Comparison of ENCODE assay signal across 12 cellular contexts in genomic region chr11:112318193-112318592, GRCh38. TPM values are rescaled to one million over a fixed set of nuclear protein-coding genes. Genes with fewer than 3 reads are reported as not detected.
DNase-seq lines count a peak whose midpoint lies in the region; ATAC-seq and TF ChIP-seq lines count a peak whose summit lies in the region.
"Had no signal": no experiment of that assay in that cellular context is flagged by ENCODE, and none has a peak within 500 bp of the region (broad histone marks: within the 10 kb centered on the region; RNA-seq: fewer than 3 reads in every experiment).

No MANE protein-coding gene starts in this region.

- POLR2A ChIA-PET in PC-9 (lab: Charles Lee; ENCODE audit: unreplicated experiment) = no interaction called here

- peak overlapping the region; percentile 35; the same call in 1 of the 2 replicates for H3K27ac ChIP-seq in C4-2B
- peak overlapping the region; percentile 51 for H3K27ac ChIP-seq in PC-9
- peak overlapping the region; percentile 15 for H3K27ac ChIP-seq in epithelial cell of prostate
- H3K27ac ChIP-seq: neutrophil had no signal

- H3K4me3 Mint-ChIP-seq in activated naive CD8-positive, alpha-beta T cell treated with anti-CD3 and anti-CD28 coated beads for 36 hours = no peak overlapping the region
- H3K4me3 Mint-ChIP-seq: activated naive CD8-positive, alpha-beta T cell treated with anti-CD3 and anti-CD28 coated beads, Interleukin-2, amount 50 U/mL, for 24 hours had no signal

- H4K20me1 ChIP-seq in PC-9 (ENCODE audit: insufficient read depth) = no peaks in the 10 kb centered on the region

- peaks cover 32% of the 10 kb centered on the region for H3F3A ChIP-seq in PC-9 (ENCODE audit: insufficient read depth, low read depth)

- no peaks in the 10 kb centered on the region for H3K36me3 ChIP-seq in PC-9 (ENCODE audit: low read depth)
- H3K36me3 ChIP-seq: neutrophil had no signal

- no peak for ATAC-seq in HG02938 (IDR thresholded peaks at IDR 0.05; ENCODE audit: unreplicated experiment)
- ATAC-seq in GM18511 (IDR thresholded peaks at IDR 0.05; ENCODE audit: unreplicated experiment) = no peak
- ATAC-seq: activated naive CD8-positive, alpha-beta T cell treated with anti-CD3 and anti-CD28 coated beads, Interleukin-2, amount 50 U/mL, for 24 hours had no signal

- BruUV-seq in PC-9 (replicated peaks; lab: Mats Ljungman, UMichigan) = no TSS peak

- H3K36me3 Mint-ChIP-seq in activated naive CD8-positive, alpha-beta T cell treated with anti-CD3 and anti-CD28 coated beads for 36 hours = no peaks in the 10 kb centered on the region

- no peak overlapping the region for H3K27ac Mint-ChIP-seq in activated naive CD8-positive, alpha-beta T cell treated with anti-CD3 and anti-CD28 coated beads for 36 hours
- H3K27ac Mint-ChIP-seq: activated naive CD8-positive, alpha-beta T cell treated with anti-CD3 and anti-CD28 coated beads, Interleukin-2, amount 50 U/mL, for 24 hours had no signal

- H3K4me3 ChIP-seq in PC-9 = no peak overlapping the region

- no peaks in the 10 kb centered on the region for H3K9me2 ChIP-seq in PC-9 (ENCODE audit: insufficient read depth)

- intact Hi-C loops in PC-9 (cut with micrococcal nuclease; ENCODE audit: unreplicated experiment) = no loop called here

- no peaks in the 10 kb centered on the region for H3K79me2 ChIP-seq in PC-9 (ENCODE audit: low read depth)

- no peaks in the 10 kb centered on the region for H3K9me3 Mint-ChIP-seq in activated naive CD8-positive, alpha-beta T cell treated with anti-CD3 and anti-CD28 coated beads for 36 hours
- H3K9me3 Mint-ChIP-seq: activated naive CD8-positive, alpha-beta T cell treated with anti-CD3 and anti-CD28 coated beads, Interleukin-2, amount 50 U/mL, for 24 hours had no signal

- TF ChIP-seq CTCF in C4-2B (conservative IDR thresholded peaks at IDR 0.05) (no peak), PC-9 (conservative IDR thresholded peaks at IDR 0.05) (no peak)

- peaks cover 46% of the 10 kb centered on the region for H3K4me1 ChIP-seq in PC-9 (replicated peaks; ENCODE audit: insufficient read depth)

- H2AFZ ChIP-seq in PC-9 = no peak overlapping the region

- H3K27me3 ChIP-seq in PC-9 (ENCODE audit: insufficient read depth, low read depth) = no peaks in the 10 kb centered on the region
- H3K27me3 ChIP-seq: neutrophil had no signal

- H3K27me3 Mint-ChIP-seq in activated naive CD8-positive, alpha-beta T cell treated with anti-CD3 and anti-CD28 coated beads for 36 hours = no peaks in the 10 kb centered on the region
- H3K27me3 Mint-ChIP-seq: activated naive CD8-positive, alpha-beta T cell treated with anti-CD3 and anti-CD28 coated beads, Interleukin-2, amount 50 U/mL, for 24 hours had no signal

- H3K4me2 ChIP-seq in PC-9 = 0 out of 2 replicates have a peak overlapping the region, but pooled peaks have one; percentile 4

- H3K4me1 Mint-ChIP-seq in activated naive CD8-positive, alpha-beta T cell treated with anti-CD3 and anti-CD28 coated beads for 36 hours = peaks cover 16% of the 10 kb centered on the region

- H3K9me3 ChIP-seq in PC-9 (ENCODE audit: insufficient read depth, low read depth) = no peaks in the 10 kb centered on the region; the same call in 1 of the 2 replicates
- H3K9me3 ChIP-seq: neutrophil had no signal

- DNase-seq in PC-9 (peak in 1 of 2 experiments; percentile 83), epithelial cell of prostate (ENCODE audit: low read depth, low spot score) (peak; percentile 70), pulmonary artery endothelial cell (ENCODE audit: low read depth, low spot score) (peak; percentile 68), SKM-1 treated with dmso at 0.1 percent for 144 hours (lab: John Stamatoyannopoulos, UW; ENCODE audit: unreplicated experiment) (no peak)
- DNase-seq in activated naive CD8-positive, alpha-beta T cell treated with anti-CD3 and anti-CD28 coated beads for 36 hours = no peak
- DNase-seq: activated CD4-positive, alpha-beta T cell treated with anti-CD3 and anti-CD28 coated beads for 1 hour; activated naive CD8-positive, alpha-beta T cell treated with anti-CD3 and anti-CD28 coated beads, Interleukin-2, amount 50 U/mL, for 24 hours; DMS79 treated with DMSO at 0.1 percent for 48 hours had no signal

- CTCF ChIA-PET in PC-9 (lab: Charles Lee) = no interaction called here

RNA-seq across cellular contexts. Expression of gene PLET1, which starts 57.5 kb away (rescaled TPM):
- not detected in 2 replicates for total RNA-seq in PC-9 (2021)
- total RNA-seq in pulmonary artery endothelial cell = not detected in 2 replicates
- not detected for total RNA-seq in activated naive CD8-positive, alpha-beta T cell treated with anti-CD3 and anti-CD28 coated beads for 36 hours

Comparison
In these comparisons a context has a peak if more than half of its experiments do, and no peak if none do; other contexts are left out.
1. DNase-seq: peak in epithelial cell of prostate (single experiment) and pulmonary artery endothelial cell (single experiment); none in activated naive CD8-positive, alpha-beta T cell treated with anti-CD3 and anti-CD28 coated beads for 36 hours (single experiment) and SKM-1 treated with dmso at 0.1 percent for 144 hours (single experiment).
2. Peak in every context shown above with its lines, with median percentiles within 50 percentile points of each other: H3K27ac ChIP-seq.